In genomic region chr22:38081941-38082828, GRCh38 we compare ENCODE assay signal across 1 cellular context.
A peak's percentile ranks its signal among the peaks of the same experiment; 100 is the strongest.
TF ChIP-seq lines count a peak whose summit lies in the region.

No MANE protein-coding gene starts in this region.

TF ChIP-seq in H1, 55 proteins besides CTCF, POLR2A, EP300 and RAD21 (continued from another document):
- TF ChIP-seq KDM1A (IDR thresholded peaks at IDR 0.05; ENCODE audit: borderline replicate concordance, low read length): peak; percentile 57; the same call in 1 of the 2 replicates
- TF ChIP-seq, protein P1, sequence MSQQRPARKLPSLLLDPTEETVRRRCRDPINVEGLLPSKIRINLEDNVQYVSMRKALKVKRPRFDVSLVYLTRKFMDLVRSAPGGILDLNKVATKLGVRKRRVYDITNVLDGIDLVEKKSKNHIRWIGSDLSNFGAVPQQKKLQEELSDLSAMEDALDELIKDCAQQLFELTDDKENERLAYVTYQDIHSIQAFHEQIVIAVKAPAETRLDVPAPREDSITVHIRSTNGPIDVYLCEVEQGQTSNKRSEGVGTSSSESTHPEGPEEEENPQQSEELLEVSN (IDR thresholded peaks at IDR 0.05): peak; percentile 79
TF ChIP-seq in H1: peak in this region for 3.
